In the genomic region with DNA sequence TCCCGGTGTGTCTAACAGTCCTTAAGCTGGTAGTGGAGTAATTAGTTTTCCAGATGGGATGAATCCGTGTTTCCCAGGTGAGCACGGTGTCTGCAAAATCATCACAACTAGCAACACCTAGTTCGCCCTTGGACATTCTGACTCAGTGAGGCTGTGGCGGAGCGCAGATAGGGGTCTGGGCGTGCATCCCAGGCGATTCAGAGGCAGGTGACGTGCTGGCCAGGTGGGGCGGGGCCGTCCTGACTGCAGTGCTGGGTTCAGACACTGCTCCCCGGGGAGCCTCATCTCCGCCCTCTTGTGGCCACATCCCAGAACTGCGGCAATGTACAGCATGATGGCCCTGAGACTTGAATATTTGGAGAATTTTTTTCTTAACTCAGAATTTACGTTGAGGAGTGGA, we compare ENCODE assay signal across 9 cellular contexts.
DNase-seq lines count a peak whose midpoint lies in the region; TF ChIP-seq lines count a peak whose summit lies in the region.
"Had no signal": no experiment of that assay in that cellular context is flagged by ENCODE, and none has a peak within 500 bp of the region (broad histone marks: within the 10 kb centered on the region; RNA-seq: fewer than 3 reads in every experiment).

No MANE protein-coding gene starts in this region.

- no peaks in the 10 kb centered on the region for H3K4me1 ChIP-seq in GM23248 (ENCODE audit: insufficient read depth)
- peaks cover 87% of the 10 kb centered on the region for H3K4me1 ChIP-seq in Karpas-422 (ENCODE audit: low read length)
- H3K4me1 ChIP-seq in Peyer's patch = peaks cover 0 to 7% (median 2%) of the 10 kb centered on the region in 4 donors
- peaks cover 0 to 5% of the 10 kb centered on the region in 2 experiments for H3K4me1 ChIP-seq in neutrophil (ENCODE audit: control insufficient read depth in 1 of 2, insufficient read depth in 1 of 2, low read depth in 1 of 2, low read length in 1 of 2)
- no peaks in the 10 kb centered on the region for H3K4me1 ChIP-seq in suprapubic skin

- H3K4me2 ChIP-seq in GM23248 (ENCODE audit: unreplicated experiment) (no peak overlapping the region), Karpas-422 (ENCODE audit: low read depth, low read length, poor library complexity, severe bottlenecking) (peak overlapping the region; percentile 77)

- H3K9me3 ChIP-seq in GM23248 (ENCODE audit: low read depth) (no peaks in the 10 kb centered on the region), Karpas-422 (ENCODE audit: low read length) (no peaks in the 10 kb centered on the region), Peyer's patch (no peaks in the 10 kb centered on the region), neutrophil (no peaks in the 10 kb centered on the region), suprapubic skin (no peaks in the 10 kb centered on the region)

- H3K79me2 ChIP-seq in GM23248 (ENCODE audit: insufficient read depth) (no peaks in the 10 kb centered on the region), Karpas-422 (ENCODE audit: low read length) (peaks cover 16% of the 10 kb centered on the region)

- H2AFZ ChIP-seq in GM23248 = no peak overlapping the region
- H2AFZ ChIP-seq in Karpas-422 (ENCODE audit: low read length) = no peak overlapping the region

- 26 to 27% methylated on average over 15 of the region's 15 CpGs for WGBS in GM23248 (ENCODE audit: low coverage in 1 of 2, low lambda C conversion rate in 2 of 2, missing lambda C conversion rate in 2 of 2), 2 experiments
- 16% methylated on average over 15 of the region's 15 CpGs for WGBS in suprapubic skin

- H3K27me3 ChIP-seq in GM23248 (replicated peaks; ENCODE audit: insufficient read depth) (no peaks in the 10 kb centered on the region), Karpas-422 (ENCODE audit: low read length) (no peaks in the 10 kb centered on the region), Peyer's patch (no peaks in the 10 kb centered on the region), neutrophil (no peaks in the 10 kb centered on the region), suprapubic skin (no peaks in the 10 kb centered on the region)

- H4K20me1 ChIP-seq in GM23248 (ENCODE audit: insufficient read depth) (no peaks in the 10 kb centered on the region), Karpas-422 (ENCODE audit: insufficient read depth, low read depth, low read length) (no peaks in the 10 kb centered on the region)

- no peak overlapping the region for H3K4me3 ChIP-seq in GM23248
- H3K4me3 ChIP-seq in Karpas-422 (ENCODE audit: low read length) = peak overlapping the region; percentile 66
- peak overlapping the region in 1 of 4 donors; percentile 7 for H3K4me3 ChIP-seq in Peyer's patch
- H3K4me3 ChIP-seq in fibroblast of pulmonary artery (replicated peaks; ENCODE audit: low read depth, low read length) = no peak overlapping the region
- no peak overlapping the region for H3K4me3 ChIP-seq in neutrophil (ENCODE audit: low read depth in 1 of 2, low read length in 1 of 2)
- H3K4me3 ChIP-seq in suprapubic skin = no peak overlapping the region
- H3K4me3 ChIP-seq: skin epidermis had no signal

- peaks cover 4% of the 10 kb centered on the region; the same call in 1 of the 2 replicates for H3F3A ChIP-seq in GM23248 (ENCODE audit: insufficient read depth)

- H3K9ac ChIP-seq in GM23248 (no peak overlapping the region), Karpas-422 (ENCODE audit: low read length) (peak overlapping the region; percentile 86)

- peak; percentile 71 for DNase-seq in EH (ENCODE audit: low read depth)
- DNase-seq in GM23248 = peak; percentile 72
- DNase-seq in Karpas-422 = peak; percentile 98
- peak; percentile 90 to 96 (median 94) for DNase-seq in Peyer's patch
- peak; percentile 67 for DNase-seq in activated T-helper 1 cell treated with Interleukin-2 at 50 U/mL for 16 hours (ENCODE audit: low read depth)
- peak; percentile 77 for DNase-seq in fibroblast of pulmonary artery (ENCODE audit: low read depth)
- DNase-seq in suprapubic skin (ENCODE audit: low spot score in 2 of 2) = peak; percentile 89 to 92

- in situ Hi-C loops in GM23248 (cut with MboI) = loop anchor here (25.0 kb wide), 1 partner anchor 679 kb away; no protein-coding TSS in a partner anchor

- TF ChIP-seq CTCF in Peyer's patch (IDR thresholded peaks at IDR 0.05) (peak; percentile 64 to 94 (median 90)), fibroblast of pulmonary artery (IDR thresholded peaks at IDR 0.05; ENCODE audit: low read length, missing control alignments) (peak; percentile 96), neutrophil (IDR thresholded peaks at IDR 0.05) (peak; percentile 91), suprapubic skin (IDR thresholded peaks at IDR 0.05) (peak; percentile 70 to 93)

- H3K9me2 ChIP-seq in GM23248 (ENCODE audit: insufficient read depth) = no peaks in the 10 kb centered on the region
- H3K9me2 ChIP-seq in Karpas-422 (replicated peaks; ENCODE audit: insufficient read depth, low read length) = no peaks in the 10 kb centered on the region

- no peak for TF ChIP-seq EP300 in suprapubic skin (IDR thresholded peaks at IDR 0.05)

- H3K27ac ChIP-seq in GM23248 (no peak overlapping the region), Karpas-422 (ENCODE audit: low read length) (peak overlapping the region; percentile 99), Peyer's patch (peak overlapping the region in 1 of 4 donors; percentile 42), neutrophil (no peak overlapping the region), suprapubic skin (no peak overlapping the region)
- H3K27ac ChIP-seq: skin epidermis had no signal

- H3K36me3 ChIP-seq in GM23248 (ENCODE audit: low read depth) (no peaks in the 10 kb centered on the region), Karpas-422 (ENCODE audit: insufficient read depth, low read length) (peaks cover 50% of the 10 kb centered on the region), Peyer's patch (no peaks in the 10 kb centered on the region), neutrophil (no peaks in the 10 kb centered on the region), suprapubic skin (no peaks in the 10 kb centered on the region)

- TF ChIP-seq POLR2A in Peyer's patch (IDR thresholded peaks at IDR 0.05) = no peak
- TF ChIP-seq POLR2A in suprapubic skin (IDR thresholded peaks at IDR 0.05) = no peak
